Comparison of ENCODE assay signal across 7 cellular contexts in genomic region chr10:103917326-103918052, GRCh38. TPM values are rescaled to one million over a fixed set of nuclear protein-coding genes. Genes with fewer than 3 reads are reported as not detected.
DNase-seq lines count a peak whose midpoint lies in the region; ATAC-seq and TF ChIP-seq lines count a peak whose summit lies in the region.

No MANE protein-coding gene starts in this region.

- TF ChIP-seq CTCF in GM12864 (IDR thresholded peaks at IDR 0.05; ENCODE audit: low read depth, low read length, missing control alignments) (no peak), right atrium auricular region (IDR thresholded peaks at IDR 0.05) (no peak)

- H3K27me3 Mint-ChIP-seq in activated naive CD8-positive, alpha-beta T cell treated with anti-CD3 and anti-CD28 coated beads, Interleukin-2, amount 50 U/mL, for 24 hours = no peaks in the 10 kb centered on the region

- H3K27me3 ChIP-seq in right atrium auricular region (no peaks in the 10 kb centered on the region), rectal smooth muscle tissue (ENCODE audit: control insufficient read depth, insufficient read depth, low read length) (no peaks in the 10 kb centered on the region)

- H3K9me3 Mint-ChIP-seq in activated naive CD8-positive, alpha-beta T cell treated with anti-CD3 and anti-CD28 coated beads, Interleukin-2, amount 50 U/mL, for 24 hours = peaks cover 9% of the 10 kb centered on the region

- H3K36me3 Mint-ChIP-seq in activated naive CD8-positive, alpha-beta T cell treated with anti-CD3 and anti-CD28 coated beads, Interleukin-2, amount 50 U/mL, for 24 hours (ENCODE audit: low read depth) = peaks cover 21% of the 10 kb centered on the region

- H3K4me1 ChIP-seq in right atrium auricular region (peaks cover 0 to 31% of the 10 kb centered on the region in 2 donors), rectal smooth muscle tissue (ENCODE audit: control insufficient read depth, insufficient read depth, low read length) (peaks cover 5% of the 10 kb centered on the region)

- H3K27ac Mint-ChIP-seq in activated naive CD8-positive, alpha-beta T cell treated with anti-CD3 and anti-CD28 coated beads, Interleukin-2, amount 50 U/mL, for 24 hours = peak overlapping the region; percentile 96

- H3K4me3 Mint-ChIP-seq in activated naive CD8-positive, alpha-beta T cell treated with anti-CD3 and anti-CD28 coated beads, Interleukin-2, amount 50 U/mL, for 24 hours = peak overlapping the region; percentile 96

- H3K27ac ChIP-seq in right atrium auricular region (peak overlapping the region; percentile 89 to 91), rectal smooth muscle tissue (ENCODE audit: low read depth, low read length) (peak overlapping the region; percentile 98)

- H3K4me3 ChIP-seq in GM12864 (ENCODE audit: low read depth, low read length) = peak overlapping the region; percentile 86
- peak overlapping the region; percentile 46 to 63 for H3K4me3 ChIP-seq in right atrium auricular region
- peak overlapping the region; percentile 89 for H3K4me3 ChIP-seq in rectal smooth muscle tissue (ENCODE audit: low read length)

- no peaks in the 10 kb centered on the region for H3K36me3 ChIP-seq in right atrium auricular region
- H3K36me3 ChIP-seq in rectal smooth muscle tissue (ENCODE audit: control insufficient read depth, insufficient read depth, low read length) = no peaks in the 10 kb centered on the region

- DNase-seq in GM12864 (ENCODE audit: low read depth) = no peak
- DNase-seq in H4 (ENCODE audit: low spot score) = peak; percentile 46
- peak; percentile 55 for DNase-seq in LoVo (ENCODE audit: low spot score)
- peak; percentile 49 for DNase-seq in activated naive CD8-positive, alpha-beta T cell treated with anti-CD3 and anti-CD28 coated beads, Interleukin-2, amount 50 U/mL, for 24 hours
- DNase-seq in right atrium auricular region (ENCODE audit: low spot score) = peak; percentile 67
- no peak for DNase-seq in foreskin melanocyte

- peak overlapping the region; percentile 95 for H3K9ac ChIP-seq in rectal smooth muscle tissue (ENCODE audit: low read length)

- ATAC-seq in activated naive CD8-positive, alpha-beta T cell treated with anti-CD3 and anti-CD28 coated beads, Interleukin-2, amount 50 U/mL, for 24 hours = peak; percentile 20

- H3K9me3 ChIP-seq in right atrium auricular region = no peaks in the 10 kb centered on the region

- peaks cover 46% of the 10 kb centered on the region for H3K4me1 Mint-ChIP-seq in activated naive CD8-positive, alpha-beta T cell treated with anti-CD3 and anti-CD28 coated beads, Interleukin-2, amount 50 U/mL, for 24 hours

RNA-seq across cellular contexts. Expression of gene STN1, which starts 0.5 kb away (rescaled TPM):
- total RNA-seq in H4 (2014; rRNA removed; shearing (Covaris generic)) = 24.9 and 30.2 TPM in 2 replicates
- 10 to 100 TPM; 26.8 to 35.3 TPM for total RNA-seq in right atrium auricular region

RNA-seq across cellular contexts. Expression of gene SLK, which starts 49.5 kb away (rescaled TPM):
- 15.3 and 16.6 TPM in 2 replicates for total RNA-seq in H4 (2014; rRNA removed; shearing (Covaris generic))
- total RNA-seq in right atrium auricular region = 10 to 100 TPM; 42.4 to 57.3 TPM

Comparison
In these comparisons a context has a peak if more than half of its experiments do, and no peak if none do; other contexts are left out.
1. DNase-seq: peak in H4 (single experiment), LoVo (single experiment), activated naive CD8-positive, alpha-beta T cell treated with anti-CD3 and anti-CD28 coated beads, Interleukin-2, amount 50 U/mL, for 24 hours (single experiment) and right atrium auricular region (single experiment); none in GM12864 (single experiment) and foreskin melanocyte (single experiment).
2. Peak in every context shown above with its lines, with median percentiles within 50 percentile points of each other: H3K4me3 ChIP-seq.